Comparison of ENCODE assay signal across 8 cellular contexts in the genomic region with DNA sequence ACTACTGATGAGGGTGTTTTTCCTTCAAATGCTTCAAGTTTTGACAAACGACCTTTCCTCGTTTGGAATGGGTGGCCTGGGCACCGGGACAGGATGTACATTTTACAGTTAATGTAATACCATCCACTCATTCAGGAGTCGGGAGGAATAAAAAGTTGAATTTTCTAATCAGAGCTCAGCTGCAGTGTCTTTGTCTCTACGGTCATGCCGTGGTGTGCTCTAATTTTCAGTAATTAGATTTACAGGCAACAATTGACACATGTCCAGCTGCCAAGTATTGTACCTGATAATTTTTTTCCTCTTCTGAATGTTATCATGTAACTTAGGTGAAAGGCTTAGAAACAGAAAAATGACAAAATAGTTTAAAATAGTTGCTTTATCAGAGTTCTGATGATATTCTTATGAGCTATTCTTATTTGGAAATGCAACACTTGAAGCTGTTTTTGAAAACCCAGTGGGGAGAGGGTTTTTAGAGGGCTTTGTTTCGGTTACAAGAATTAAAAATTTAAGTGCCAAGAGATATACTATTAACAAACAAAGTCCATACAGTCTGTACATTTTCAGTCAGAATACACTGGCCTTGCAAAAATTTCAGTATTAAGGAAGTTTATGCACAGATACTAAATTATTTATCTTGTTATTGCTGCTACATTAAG. TPM values are rescaled to one million over a fixed set of nuclear protein-coding genes. Genes with fewer than 3 reads are reported as not detected.
A peak's percentile ranks its signal among the peaks of the same experiment; 100 is the strongest.
DNase-seq lines count a peak whose midpoint lies in the region; ATAC-seq, FAIRE-seq and TF ChIP-seq lines count a peak whose summit lies in the region.

No MANE protein-coding gene starts in this region.

- intact Hi-C loops in IMR-90 (cut with micrococcal nuclease) = loop anchor here (10.0 kb wide), 1 partner anchor 324 kb away; no protein-coding TSS in a partner anchor

- H3K4me3 Mint-ChIP-seq in activated naive CD8-positive, alpha-beta T cell treated with anti-CD3 and anti-CD28 coated beads, Interleukin-2, amount 10 ng/mL, durations not matched to agents 7 days and 5 days = peak overlapping the region; percentile 99

- in situ Hi-C loops in IMR-90 (cut with MboI; ENCODE audit: low sequenced_read_pairs) = no loop called here

- WGBS in IMR-90 (ENCODE audit: extremely low coverage in 2 of 2, insufficient read length in 1 of 2), 2 experiments = no CpG with 5 or more reads among the region's 7 CpGs

- no peaks in the 10 kb centered on the region for H3K9me3 Mint-ChIP-seq in activated naive CD8-positive, alpha-beta T cell treated with anti-CD3 and anti-CD28 coated beads, Interleukin-2, amount 10 ng/mL, durations not matched to agents 7 days and 5 days

- no peaks in the 10 kb centered on the region; the same call in none of the 2 replicates for H4K20me1 ChIP-seq in IMR-90 (ENCODE audit: insufficient read depth, low read length)

- BruUV-seq in IMR-90 (replicated peaks; lab: Mats Ljungman, UMichigan) = no TSS peak

- peak overlapping the region; percentile 59; the same call in 1 of the 2 replicates for H3K56ac ChIP-seq in IMR-90 (ENCODE audit: extremely low read depth, insufficient read depth, low read length)

- POLR2A ChIA-PET in IMR-90 (lab: Charles Lee; ENCODE audit: unreplicated experiment) = interaction anchor here (0.6 kb wide), 1 partner anchor 188 kb away, joined by 3 read pairs; no protein-coding TSS in a partner anchor
- POLR2A ChIA-PET in activated naive CD8-positive, alpha-beta T cell treated with anti-CD3 and anti-CD28 coated beads, Interleukin-2, amount 10 ng/mL, durations not matched to agents 7 days and 5 days (lab: Charles Lee) = interaction anchor here (3.4 to 3.9 kb wide), 2 partner anchors 7 to 11 kb away, joined by 80 to 108 read pairs; partner anchors contain the start of gene FAF1

- H4K8ac ChIP-seq in IMR-90 (ENCODE audit: low read depth in 2 of 2, low read length in 2 of 2) = no peak overlapping the region

- H3K4me2 ChIP-seq in IMR-90 (ENCODE audit: low read depth, low read length) = peak overlapping the region; percentile 87

- no peak overlapping the region for H2BK15ac ChIP-seq in IMR-90 (ENCODE audit: low read depth, low read length)

- H2AK9ac ChIP-seq in IMR-90 (replicated peaks; ENCODE audit: low read depth, low read length, poor library complexity) = no peak overlapping the region

- H3K9me1 ChIP-seq in IMR-90 (ENCODE audit: insufficient read depth, low read length) = no peaks in the 10 kb centered on the region

- H3K9me3 ChIP-seq in IMR-90 (ENCODE audit: control insufficient read depth, insufficient read depth, low read length) = no peaks in the 10 kb centered on the region

- DNase-seq in Ammon's horn (ENCODE audit: low spot score) (peak; percentile 3), IMR-90 (no peak), myocyte (ENCODE audit: low read depth) (peak; percentile 66), RCC 7860 (ENCODE audit: low spot score) (no peak), inferior parietal cortex (ENCODE audit: extremely low spot score) (no peak)
- no peak for DNase-seq in activated naive CD8-positive, alpha-beta T cell treated with anti-CD3 and anti-CD28 coated beads, Interleukin-2, amount 10 ng/mL, durations not matched to agents 7 days and 5 days
- no peak for DNase-seq in activated CD8-positive, alpha-beta memory T cell treated with anti-CD3 and anti-CD28 coated beads, Interleukin-2, amount 50 U/mL, for 4 hours

- H2BK20ac ChIP-seq in IMR-90 (ENCODE audit: low read depth, low read length) = no peak overlapping the region

- no peak for TF ChIP-seq POLR2A in IMR-90 (IDR thresholded peaks at IDR 0.05; ENCODE audit: low read depth, low read length)

- H3K27ac ChIP-seq in IMR-90 (ENCODE audit: insufficient read depth, low read length) = peak overlapping the region; percentile 50; the same call in 1 of the 2 replicates

- dilution Hi-C loops in IMR-90 (cut with HindIII; ENCODE audit: low sequenced_read_pairs, unreplicated experiment) = no loop called here

- peak overlapping the region; percentile 24 for H3K18ac ChIP-seq in IMR-90 (ENCODE audit: low read depth, low read length)

- no peak for FAIRE-seq in RCC 7860 (lab: Jason Lieb, UNC)

- no peak overlapping the region for H2AK5ac ChIP-seq in IMR-90 (ENCODE audit: low read depth, low read length)

- H3K4me1 Mint-ChIP-seq in activated naive CD8-positive, alpha-beta T cell treated with anti-CD3 and anti-CD28 coated beads, Interleukin-2, amount 10 ng/mL, durations not matched to agents 7 days and 5 days = peaks cover 15% of the 10 kb centered on the region

- H4K91ac ChIP-seq in IMR-90 (ENCODE audit: insufficient read depth, low read depth, low read length) = no peak overlapping the region

- H2BK120ac ChIP-seq in IMR-90 (ENCODE audit: low read depth, low read length) = no peak overlapping the region

- 0 out of 2 replicates have a peak overlapping the region, but pooled peaks have one; percentile 4 for H4K5ac ChIP-seq in IMR-90 (ENCODE audit: low read depth, low read length)

- ATAC-seq in IMR-90 (ENCODE audit: low read depth) (no peak), HG03045 (IDR thresholded peaks at IDR 0.05; ENCODE audit: unreplicated experiment) (no peak)
- no peak for ATAC-seq in activated naive CD8-positive, alpha-beta T cell treated with anti-CD3 and anti-CD28 coated beads, Interleukin-2, amount 10 ng/mL, durations not matched to agents 7 days and 5 days (ENCODE audit: low read depth)

- H3K36me3 ChIP-seq in IMR-90 (ENCODE audit: control insufficient read depth, insufficient read depth, low read length) = no peaks in the 10 kb centered on the region; the same call in 1 of the 2 replicates

- peak overlapping the region; percentile 92; the same call in 1 of the 2 replicates for H3K23ac ChIP-seq in IMR-90 (ENCODE audit: low read depth, low read length)

- no peak for TF ChIP-seq CTCF in IMR-90 (conservative IDR thresholded peaks at IDR 0.05; ENCODE audit: low read depth, low read length)

- no peaks in the 10 kb centered on the region for H3K27me3 ChIP-seq in IMR-90 (ENCODE audit: control insufficient read depth, insufficient read depth, low read length)

- peak overlapping the region; percentile 99 for H3K27ac Mint-ChIP-seq in activated naive CD8-positive, alpha-beta T cell treated with anti-CD3 and anti-CD28 coated beads, Interleukin-2, amount 10 ng/mL, durations not matched to agents 7 days and 5 days

- no peak for TF ChIP-seq RAD21 in IMR-90 (IDR thresholded peaks at IDR 0.05; ENCODE audit: low read length)

- H3K4me1 ChIP-seq in IMR-90 (ENCODE audit: control insufficient read depth, insufficient read depth, low read length) = peaks cover 2% of the 10 kb centered on the region; the same call in 1 of the 2 replicates

- H3K4ac ChIP-seq in IMR-90 (ENCODE audit: low read depth, low read length) = peak overlapping the region; percentile 3; the same call in 1 of the 2 replicates

- peak overlapping the region; percentile 93 for H3K9ac ChIP-seq in IMR-90 (ENCODE audit: low read depth, low read length)

- H3K14ac ChIP-seq in IMR-90 (replicated peaks; ENCODE audit: low read depth, low read length) = no peak overlapping the region; the same call in 1 of the 2 replicates

- H3K4me3 ChIP-seq in IMR-90 (ENCODE audit: insufficient read depth, low read depth, low read length) = peak overlapping the region; percentile 88

- CTCF ChIA-PET in IMR-90 (lab: Yijun Ruan, JAX) = interaction anchor here (0.8 to 1.1 kb wide), 2 partner anchors 12 to 218 kb away, joined by 3 read pairs; no protein-coding TSS in a partner anchor

- H3K27me3 Mint-ChIP-seq in activated naive CD8-positive, alpha-beta T cell treated with anti-CD3 and anti-CD28 coated beads, Interleukin-2, amount 10 ng/mL, durations not matched to agents 7 days and 5 days = peaks cover 3% of the 10 kb centered on the region

- H2AFZ ChIP-seq in IMR-90 (replicated peaks; ENCODE audit: low read length, poor library complexity) = peak overlapping the region; percentile 36

- peaks cover 0 to 8% of the 10 kb centered on the region in 2 experiments; a peak in 2 of 4 replicates for H3K79me1 ChIP-seq in IMR-90 (ENCODE audit: low read depth in 1 of 2, low read length in 2 of 2)

- peak overlapping the region; percentile 74 for H2BK5ac ChIP-seq in IMR-90 (ENCODE audit: low read depth, low read length, poor library complexity, severe bottlenecking)

- peaks cover 34% of the 10 kb centered on the region for H3K36me3 Mint-ChIP-seq in activated naive CD8-positive, alpha-beta T cell treated with anti-CD3 and anti-CD28 coated beads, Interleukin-2, amount 10 ng/mL, durations not matched to agents 7 days and 5 days

TF ChIP-seq in IMR-90, 13 proteins besides CTCF, POLR2A, EP300 and RAD21 (continues in another document):
- TF ChIP-seq MAFK (IDR thresholded peaks at IDR 0.05; ENCODE audit: low read depth, low read length) (no peak), NFE2L2 (IDR thresholded peaks at IDR 0.05; ENCODE audit: low read depth, low read length) (no peak), RFX5 (IDR thresholded peaks at IDR 0.05; ENCODE audit: low read depth, low read length) (no peak), MXI1 (IDR thresholded peaks at IDR 0.05; ENCODE audit: borderline replicate concordance, low read depth, low read length) (no peak), SMC3 (IDR thresholded peaks at IDR 0.05; ENCODE audit: low read depth, low read length) (no peak), CEBPB (IDR thresholded peaks at IDR 0.05; ENCODE audit: low read depth, low read length) (no peak), CHD1 (IDR thresholded peaks at IDR 0.05; ENCODE audit: low read depth, low read length) (no peak), FOS (IDR thresholded peaks at IDR 0.05; ENCODE audit: low read depth, low read length) (no peak), BHLHE40 (IDR thresholded peaks at IDR 0.05; ENCODE audit: low read depth, low read length) (no peak)

RNA-seq across cellular contexts. Expression of gene CDKN2C, which starts 1.0 kb away (rescaled TPM):
- total RNA-seq in IMR-90 (2012; rRNA removed) (14.3 and 18.9 TPM in 2 replicates), myocyte (17.8 and 27.7 TPM in 2 replicates)
- 13.5 and 15.5 TPM in 2 replicates for polyA plus RNA-seq in IMR-90 (2012; rRNA removed)
- 7.1 and 10.0 TPM in 2 replicates for polyA plus RNA-seq in IMR-90 (2012; cell fraction: cytosol; rRNA removed)
- 3.0 and 4.7 TPM in 2 replicates for polyA plus RNA-seq in IMR-90 (2012; cell fraction: nucleus; rRNA removed; ENCODE audit: low replicate concordance)
- 10 to 100 TPM; 52.5 to 62.9 TPM for total RNA-seq in activated naive CD8-positive, alpha-beta T cell treated with anti-CD3 and anti-CD28 coated beads, Interleukin-2, amount 10 ng/mL, durations not matched to agents 7 days and 5 days
- 10.6 TPM for polyA plus RNA-seq in myocyte (2012)

RNA-seq across cellular contexts. Expression of gene FAF1, which starts 11.0 kb away (rescaled TPM):
- total RNA-seq in IMR-90 (2012; rRNA removed) (72.9 and 78.0 TPM in 2 replicates), myocyte (48.5 and 60.2 TPM in 2 replicates)
- polyA plus RNA-seq in IMR-90 (2012; rRNA removed) = 15.4 and 18.8 TPM in 2 replicates
- polyA plus RNA-seq in IMR-90 (2012; cell fraction: cytosol; rRNA removed) = 1.5 and 12.3 TPM in 2 replicates
- polyA plus RNA-seq in IMR-90 (2012; cell fraction: nucleus; rRNA removed; ENCODE audit: low replicate concordance) = 0.66 and 6.9 TPM in 2 replicates
- 10 to 100 TPM; 70.3 to 75.2 TPM for total RNA-seq in activated naive CD8-positive, alpha-beta T cell treated with anti-CD3 and anti-CD28 coated beads, Interleukin-2, amount 10 ng/mL, durations not matched to agents 7 days and 5 days
- polyA plus RNA-seq in myocyte (2012) = 37.0 TPM

Comparison
In these comparisons a context has a peak if more than half of its experiments do, and no peak if none do; other contexts are left out.
1. DNase-seq: peak in Ammon's horn (single experiment) and myocyte (single experiment); none in IMR-90 (single experiment), activated naive CD8-positive, alpha-beta T cell treated with anti-CD3 and anti-CD28 coated beads, Interleukin-2, amount 10 ng/mL, durations not matched to agents 7 days and 5 days (single experiment), RCC 7860 (single experiment), inferior parietal cortex (single experiment) and activated CD8-positive, alpha-beta memory T cell treated with anti-CD3 and anti-CD28 coated beads, Interleukin-2, amount 50 U/mL, for 4 hours (single experiment).